In the genomic region with DNA sequence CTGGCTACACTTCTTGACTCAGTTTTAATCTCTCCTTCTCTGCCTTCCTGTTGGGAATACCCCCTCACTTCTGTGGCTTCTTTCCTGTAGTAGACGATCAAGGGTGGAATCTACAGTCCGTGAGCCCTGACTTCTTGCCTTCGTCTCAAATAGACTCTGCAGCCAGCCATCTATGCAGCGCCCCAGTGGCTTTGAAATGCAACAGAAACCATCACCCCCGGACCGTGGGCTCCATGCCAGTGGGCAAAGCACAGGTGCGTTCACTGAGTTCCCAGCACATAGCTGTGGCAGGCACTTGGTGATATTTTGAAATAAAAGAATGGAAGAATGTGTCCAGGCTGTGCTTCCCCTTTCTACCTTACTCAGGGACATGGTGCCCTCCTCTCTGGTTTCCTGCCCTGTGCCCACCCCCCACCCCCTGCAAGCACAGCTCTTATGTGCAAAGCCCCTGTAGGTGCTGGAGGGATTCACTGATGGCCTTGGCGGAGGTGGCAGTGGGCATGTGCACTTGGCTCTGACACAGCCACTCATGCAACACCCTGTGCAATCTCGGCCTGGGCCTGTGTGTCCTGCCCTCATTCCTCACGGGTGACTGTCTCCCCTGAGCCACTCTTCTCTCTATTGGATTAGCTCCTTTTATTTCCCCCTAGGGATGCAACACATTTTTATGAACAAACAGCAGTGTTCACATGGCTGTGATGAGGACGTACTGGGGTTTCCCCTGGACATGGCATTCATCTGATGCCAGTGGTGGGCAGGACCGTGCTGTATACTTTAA, we compare ENCODE assay signal across 14 cellular contexts. TPM values are rescaled to one million over a fixed set of nuclear protein-coding genes. Genes with fewer than 3 reads are reported as not detected.
DNase-seq lines count a peak whose midpoint lies in the region; ATAC-seq, FAIRE-seq and TF ChIP-seq lines count a peak whose summit lies in the region.
"Had no signal": no experiment of that assay in that cellular context is flagged by ENCODE, and none has a peak within 500 bp of the region (broad histone marks: within the 10 kb centered on the region; RNA-seq: fewer than 3 reads in every experiment).

No MANE protein-coding gene starts in this region.

- H3K27me3 Mint-ChIP-seq in chondrocyte (ENCODE audit: low read depth), result peaks cover 8% of the 10 kb centered on the region

- H3K36me3 Mint-ChIP-seq in chondrocyte (ENCODE audit: low read depth), result no peaks in the 10 kb centered on the region

- no peak overlapping the region for H3K4me3 Mint-ChIP-seq in chondrocyte (ENCODE audit: unreplicated experiment)
- H3K4me3 Mint-ChIP-seq: H9 had no signal

- no peak overlapping the region for H3K27ac ChIP-seq in kidney (ENCODE audit: low read depth in 2 of 2, low read length in 2 of 2)

- FAIRE-seq in kidney (lab: Jason Lieb, UNC), result no peak

- H3K9me3 Mint-ChIP-seq in chondrocyte (ENCODE audit: low read depth), result no peaks in the 10 kb centered on the region
- H3K9me3 Mint-ChIP-seq: H9 had no signal

- no peaks in the 10 kb centered on the region for H3K9me3 ChIP-seq in kidney (ENCODE audit: control insufficient read depth in 1 of 2, low read length in 2 of 2)

- peak overlapping the region; percentile 41 for H3K27ac Mint-ChIP-seq in chondrocyte (ENCODE audit: unreplicated experiment)

- H3K9ac ChIP-seq in kidney (ENCODE audit: low read length in 2 of 2), result no peak overlapping the region

- peaks cover 0 to 11% of the 10 kb centered on the region in 2 donors for H3K4me1 ChIP-seq in kidney (ENCODE audit: control insufficient read depth in 1 of 2, insufficient read depth in 1 of 2, low read depth in 1 of 2, low read length in 2 of 2)

- H3K36me3 ChIP-seq in kidney (ENCODE audit: control insufficient read depth in 1 of 2, insufficient read depth in 2 of 2, low read length in 2 of 2), result no peaks in the 10 kb centered on the region

- TF ChIP-seq CTCF in AG09309 (IDR thresholded peaks at IDR 0.05; ENCODE audit: control insufficient read depth, insufficient read depth, low read depth, low read length, missing control alignments) (no peak), chondrocyte (IDR thresholded peaks at IDR 0.05) (no peak), kidney (IDR thresholded peaks at IDR 0.05; ENCODE audit: borderline replicate concordance, extremely low read depth, insufficient read depth) (no peak)

- intact Hi-C loops in kidney (cut with DNase I), result no loop called here

- H3K4me1 Mint-ChIP-seq in chondrocyte (ENCODE audit: low read depth), result peaks cover 53% of the 10 kb centered on the region

- H3K4me3 ChIP-seq in AG09309 (ENCODE audit: control insufficient read depth, low read depth, low read length), result no peak overlapping the region
- no peak overlapping the region for H3K4me3 ChIP-seq in kidney (ENCODE audit: low read length in 2 of 2)

- peak; percentile 72 for DNase-seq in AG09309 (ENCODE audit: low read depth)
- DNase-seq in M059J (ENCODE audit: low read depth), result peak; percentile 71
- DNase-seq in chondrocyte (ENCODE audit: low spot score), result no peak
- DNase-seq in kidney glomerular epithelial cell (lab: John Stamatoyannopoulos, UW), result peak; percentile 24
- no peak for DNase-seq in NCI-H1417 (lab: John Stamatoyannopoulos, UW)
- DNase-seq in LoVo (ENCODE audit: low spot score), result no peak
- no peak for DNase-seq in kidney
- DNase-seq: H9; NCI-H1105 treated with DMSO at 0.1 percent for 48 hours; stimulated activated CD4-positive, alpha-beta T cell treated with anti-CD3 and anti-CD28 coated beads, Interleukin-4, amount 100 ng/mL, for 1 hour had no signal

- ATAC-seq in HG02885 (IDR thresholded peaks at IDR 0.05; ENCODE audit: poor library complexity, unreplicated experiment), result no peak
- ATAC-seq: left lobe of liver had no signal

RNA-seq across cellular contexts. Expression of gene CDSN, which starts 5.5 kb away (rescaled TPM):
- not detected in 2 replicates for total RNA-seq in M059J (2014; rRNA removed; shearing (Covaris generic))
- total RNA-seq in chondrocyte (0.12 TPM in 1 of 3 replicates, not detected in the others), kidney (0.13 TPM)
- polyA plus RNA-seq in kidney (ENCODE audit: insufficient read depth, low read depth, low replicate concordance), result not detected
- total RNA-seq: endothelial cell of umbilical vein, H9, left lobe of liver, osteocyte had no signal
- polyA plus RNA-seq: endothelial cell of umbilical vein had no signal

RNA-seq across cellular contexts. Expression of gene PSORS1C1, which starts 11.2 kb away (rescaled TPM):
- total RNA-seq in M059J (2014; rRNA removed; shearing (Covaris generic)), result 0.15 and 8.3 TPM in 2 replicates
- total RNA-seq in chondrocyte (4.2 to 6.0 TPM (median 5.5 TPM) in 3 replicates), kidney (3.6 TPM)
- polyA plus RNA-seq in kidney (ENCODE audit: insufficient read depth, low read depth, low replicate concordance), result 2.1 TPM
- total RNA-seq: left lobe of liver had no signal

RNA-seq across cellular contexts. Expression of gene PSORS1C2, which starts 13.1 kb away (rescaled TPM):
- total RNA-seq in M059J (2014; rRNA removed; shearing (Covaris generic)), result not detected in 2 replicates
- total RNA-seq in chondrocyte (not detected in 3 replicates), kidney (not detected)
- polyA plus RNA-seq in kidney (ENCODE audit: insufficient read depth, low read depth, low replicate concordance), result not detected
- total RNA-seq: endothelial cell of umbilical vein, left lobe of liver, osteocyte had no signal
- polyA plus RNA-seq: endothelial cell of umbilical vein had no signal

RNA-seq across cellular contexts. Expression of gene C6orf15, which starts 13.4 kb away (rescaled TPM):
- total RNA-seq in M059J (2014; rRNA removed; shearing (Covaris generic)), result not detected in 2 replicates
- total RNA-seq in chondrocyte, result 0.37 TPM in 1 of 3 replicates, not detected in the others
- total RNA-seq in kidney, result not detected
- polyA plus RNA-seq in kidney (ENCODE audit: insufficient read depth, low read depth, low replicate concordance), result not detected
- total RNA-seq: endothelial cell of umbilical vein, H9, left lobe of liver, osteocyte had no signal
- polyA plus RNA-seq: endothelial cell of umbilical vein had no signal

RNA-seq across cellular contexts. Expression of gene CCHCR1, which starts 31.8 kb away (rescaled TPM):
- total RNA-seq in M059J (2014; rRNA removed; shearing (Covaris generic)), result 25.5 and 25.9 TPM in 2 replicates
- total RNA-seq in chondrocyte, result 11.2 to 18.3 TPM (median 13.4 TPM) in 3 replicates
- 26.2 TPM for total RNA-seq in kidney
- polyA plus RNA-seq in kidney (ENCODE audit: insufficient read depth, low read depth, low replicate concordance), result 24.1 TPM

Comparison
In these comparisons a context has a peak if more than half of its experiments do, and no peak if none do; other contexts are left out.
1. DNase-seq: peak in AG09309 (single experiment), M059J (single experiment) and kidney glomerular epithelial cell (single experiment); none in chondrocyte (single experiment), NCI-H1417 (0 of 3), LoVo (single experiment) and kidney (single experiment).